ENCODE assay signal across 37 cellular contexts in genomic region chr11:2113776-2114175, GRCh38. TPM values are rescaled to one million over a fixed set of nuclear protein-coding genes. Genes with fewer than 3 reads are reported as not detected.
"Had no signal": no experiment of that assay in that cellular context is flagged by ENCODE, and none has a peak within 500 bp of the region (broad histone marks: within the 10 kb centered on the region; RNA-seq: fewer than 3 reads in every experiment).

No MANE protein-coding gene starts in this region.

- H3K27me3 Mint-ChIP-seq: activated naive CD8-positive, alpha-beta T cell treated with anti-CD3 and anti-CD28 coated beads for 36 hours had no signal

- H3K4me1 Mint-ChIP-seq: activated B cell treated with CpG ODN at 0.5 μM for 24 hours; activated CD4-positive, alpha-beta T cell treated with anti-CD3 and anti-CD28 coated beads, Interleukin-2, amount 10 ng/mL, durations not matched to agents 24 days and 14 days; activated naive CD8-positive, alpha-beta T cell treated with anti-CD3 and anti-CD28 coated beads for 36 hours; activated T-helper 17 cell treated with anti-CD3 and anti-CD28 coated beads, Interleukin-2, amount 50 U/mL, for 72 hours had no signal

- ATAC-seq: activated CD8-positive, alpha-beta T cell treated with anti-CD3 and anti-CD28 coated beads for 36 hours; activated naive CD4-positive, alpha-beta T cell treated with anti-CD3 and anti-CD28 coated beads, Interleukin-2, amount 50 U/mL, for 72 hours; activated T-cell treated with anti-CD3 and anti-CD28 coated beads, Interleukin-2, amount 50 U/mL, for 4 hours; activated T-cell treated with anti-CD3 and anti-CD28 coated beads, Interleukin-2, amount 50 U/mL, for 72 hours; activated T-helper 17 cell treated with anti-CD3 and anti-CD28 coated beads, Interleukin-2, amount 50 U/mL, for 72 hours; body of pancreas had no signal

- H3K9me3 Mint-ChIP-seq: activated CD4-positive, alpha-beta T cell treated with anti-CD3 and anti-CD28 coated beads, Interleukin-2, amount 10 ng/mL, durations not matched to agents 24 days and 14 days; activated CD8-positive, alpha-beta T cell treated with anti-CD3 and anti-CD28 coated beads for 36 hours; activated naive CD8-positive, alpha-beta T cell treated with anti-CD3 and anti-CD28 coated beads for 36 hours; activated T-cell treated with anti-CD3 and anti-CD28 coated beads, Interleukin-2, amount 50 U/mL, for 4 hours; activated T-helper 1 cell treated with anti-CD3 and anti-CD28 coated beads, Interleukin-12 subunit alpha, Interleukin-12 subunit beta, Interleukin-2, Interleukin-4 antibody, amounts not matched to agents 30 ng/mL and 10 ng/mL and 1 ng/mL, durations not matched to agents 14 hours and 24 hours and 36 hours; activated T-helper 17 cell treated with anti-CD3 and anti-CD28 coated beads, Interleukin-2, amount 50 U/mL, for 72 hours; T-helper 1 cell treated with Interleukin-12 subunit alpha and Interleukin-12 subunit beta and Interleukin-4 antibody, amounts not matched to agents 30 μg/mL and 1 μg/mL, for 36 hours; T-helper 2 cell treated with Interferon-gamma antibody and Interleukin-4, amounts not matched to agents 5 μg/mL and 100 μg/mL, for 36 hours had no signal

- H3K4me1 ChIP-seq: adrenal gland, body of pancreas, breast epithelium had no signal

- H3K4me3 Mint-ChIP-seq: activated B cell treated with CpG ODN at 0.5 μM for 24 hours; activated CD4-positive, alpha-beta memory T cell treated with anti-CD3 and anti-CD28 coated beads for 36 hours; activated CD4-positive, alpha-beta T cell treated with anti-CD3 and anti-CD28 coated beads, Interleukin-2, amount 10 ng/mL, durations not matched to agents 24 days and 14 days; activated CD8-positive, alpha-beta T cell treated with anti-CD3 and anti-CD28 coated beads for 36 hours; activated naive CD4-positive, alpha-beta T cell treated with anti-CD3 and anti-CD28 coated beads for 36 hours; activated naive CD8-positive, alpha-beta T cell treated with anti-CD3 and anti-CD28 coated beads for 36 hours; activated T-cell treated with anti-CD3 and anti-CD28 coated beads, Interleukin-2, amount 50 U/mL, for 4 hours; activated T-cell treated with anti-CD3 and anti-CD28 coated beads, Interleukin-2, amount 50 U/mL, for 72 hours; activated T-helper 1 cell treated with anti-CD3 and anti-CD28 coated beads, Interleukin-12 subunit alpha, Interleukin-12 subunit beta, Interleukin-2, Interleukin-4 antibody, amounts not matched to agents 30 ng/mL and 10 ng/mL and 1 ng/mL, durations not matched to agents 14 hours and 24 hours and 36 hours; activated T-helper 17 cell treated with anti-CD3 and anti-CD28 coated beads, Interleukin-2, amount 50 U/mL, for 72 hours; T-helper 1 cell treated with Interleukin-12 subunit alpha and Interleukin-12 subunit beta and Interleukin-4 antibody, amounts not matched to agents 30 μg/mL and 1 μg/mL, for 36 hours; T-helper 2 cell treated with Interferon-gamma antibody and Interleukin-4, amounts not matched to agents 5 μg/mL and 100 μg/mL, for 36 hours had no signal

- H3K27ac Mint-ChIP-seq: activated B cell treated with CpG ODN at 0.5 μM for 24 hours; activated CD4-positive, alpha-beta memory T cell treated with anti-CD3 and anti-CD28 coated beads for 36 hours; activated CD4-positive, alpha-beta T cell treated with anti-CD3 and anti-CD28 coated beads, Interleukin-2, amount 10 ng/mL, durations not matched to agents 24 days and 14 days; activated CD8-positive, alpha-beta T cell treated with anti-CD3 and anti-CD28 coated beads for 36 hours; activated naive CD4-positive, alpha-beta T cell treated with anti-CD3 and anti-CD28 coated beads for 36 hours; activated naive CD4-positive, alpha-beta T cell treated with anti-CD3 and anti-CD28 coated beads, Interleukin-2, amount 50 U/mL, for 72 hours; activated naive CD8-positive, alpha-beta T cell treated with anti-CD3 and anti-CD28 coated beads for 36 hours; activated T-cell treated with anti-CD3 and anti-CD28 coated beads, Interleukin-2, amount 50 U/mL, for 72 hours; activated T-helper 1 cell treated with anti-CD3 and anti-CD28 coated beads, Interleukin-12 subunit alpha, Interleukin-12 subunit beta, Interleukin-2, Interleukin-4 antibody, amounts not matched to agents 30 ng/mL and 10 ng/mL and 1 ng/mL, durations not matched to agents 14 hours and 24 hours and 36 hours; activated T-helper 17 cell treated with anti-CD3 and anti-CD28 coated beads, Interleukin-2, amount 50 U/mL, for 72 hours; T-helper 1 cell treated with Interleukin-12 subunit alpha and Interleukin-12 subunit beta and Interleukin-4 antibody, amounts not matched to agents 30 μg/mL and 1 μg/mL, for 36 hours; T-helper 2 cell treated with Interferon-gamma antibody and Interleukin-4, amounts not matched to agents 5 μg/mL and 100 μg/mL, for 36 hours had no signal

- DNase-seq: activated B cell treated with CpG ODN at 0.5 μM for 24 hours; activated CD4-positive, alpha-beta memory T cell treated with anti-CD3 and anti-CD28 coated beads for 36 hours; activated CD4-positive, alpha-beta T cell treated with anti-CD3 and anti-CD28 coated beads for 4 hours; activated CD4-positive, alpha-beta T cell treated with anti-CD3 and anti-CD28 coated beads, Interleukin-2, amount 10 ng/mL, durations not matched to agents 24 days and 14 days; activated CD4-positive, alpha-beta T cell treated with anti-CD3 and anti-CD28 coated beads, Interleukin-2, amount 50 U/mL, for 1 hour; activated CD4-positive, alpha-beta T cell treated with anti-CD3 and anti-CD28 coated beads, Interleukin-2, amount 50 U/mL, for 4 hours; activated CD4-positive, CD25-positive, alpha-beta regulatory T cell treated with anti-CD3 and anti-CD28 coated beads, Interleukin-2, amount 50 U/mL, for 72 hours; activated CD8-positive, alpha-beta memory T cell treated with anti-CD3 and anti-CD28 coated beads, Interleukin-2, amount 50 U/mL, for 4 hours; activated CD8-positive, alpha-beta T cell treated with anti-CD3 and anti-CD28 coated beads for 36 hours; activated effector memory CD4-positive, alpha-beta T cell treated with anti-CD3 and anti-CD28 coated beads, Interleukin-2, amount 50 U/mL, for 16 hours; activated gamma-delta T cell treated with Interleukin-2 at 50 U/mL for 16 hours; activated naive CD4-positive, alpha-beta T cell; activated naive CD4-positive, alpha-beta T cell treated with anti-CD3 and anti-CD28 coated beads for 36 hours; activated naive CD4-positive, alpha-beta T cell treated with anti-CD3 and anti-CD28 coated beads, Interleukin-2, amount 50 U/mL, for 16 hours; activated naive CD8-positive, alpha-beta T cell treated with anti-CD3 and anti-CD28 coated beads for 36 hours; activated T-cell treated with anti-CD3 and anti-CD28 coated beads for 4 hours; activated T-cell treated with anti-CD3 and anti-CD28 coated beads, Interleukin-2, amount 50 U/mL, for 1 hour; activated T-cell treated with anti-CD3 and anti-CD28 coated beads, Interleukin-2, amount 50 U/mL, for 4 hours; activated T-cell treated with anti-CD3 and anti-CD28 coated beads, Interleukin-2, amount 50 U/mL, for 72 hours; adrenal gland; amniotic stem cell; body of pancreas; brain microvascular endothelial cell; central memory CD4-positive, alpha-beta T cell; T-helper 1 cell; T-helper 2 cell; T-helper 9 cell had no signal

- H3K36me3 ChIP-seq: adrenal gland, brain microvascular endothelial cell, breast epithelium had no signal

- H3K27ac ChIP-seq: adrenal gland, body of pancreas, brain microvascular endothelial cell, breast epithelium, VCaP had no signal

- H3K4me3 ChIP-seq: adrenal gland, body of pancreas, breast epithelium had no signal

- H3K36me3 Mint-ChIP-seq: activated CD4-positive, alpha-beta memory T cell treated with anti-CD3 and anti-CD28 coated beads for 36 hours; activated naive CD8-positive, alpha-beta T cell treated with anti-CD3 and anti-CD28 coated beads for 36 hours had no signal

- H3K27me3 ChIP-seq: adrenal gland, body of pancreas, brain microvascular endothelial cell had no signal

RNA-seq across cellular contexts. Expression of gene IGF2, which starts 25.4 kb away (rescaled TPM):
- total RNA-seq: activated B cell treated with CpG ODN at 0.5 μM for 24 hours had no signal

RNA-seq across cellular contexts. Expression of gene INS, which starts 47.2 kb away (rescaled TPM):
- total RNA-seq: activated B cell treated with CpG ODN at 0.5 μM for 24 hours; activated CD4-positive, alpha-beta memory T cell treated with anti-CD3 and anti-CD28 coated beads for 36 hours; activated CD4-positive, alpha-beta T cell treated with anti-CD3 and anti-CD28 coated beads, Interleukin-2, amount 10 ng/mL, durations not matched to agents 24 days and 14 days; activated CD8-positive, alpha-beta memory T cell treated with anti-CD3 and anti-CD28 coated beads for 36 hours; activated CD8-positive, alpha-beta T cell treated with anti-CD3 and anti-CD28 coated beads for 36 hours; activated naive CD4-positive, alpha-beta T cell treated with anti-CD3 and anti-CD28 coated beads for 36 hours; activated naive CD4-positive, alpha-beta T cell treated with anti-CD3 and anti-CD28 coated beads, Interleukin-2, amount 50 U/mL, for 72 hours; activated naive CD8-positive, alpha-beta T cell treated with anti-CD3 and anti-CD28 coated beads for 36 hours; activated T-cell treated with anti-CD3 and anti-CD28 coated beads, Interleukin-2, amount 50 U/mL, for 4 hours; activated T-cell treated with anti-CD3 and anti-CD28 coated beads, Interleukin-2, amount 50 U/mL, for 72 hours; activated T-helper 1 cell treated with anti-CD3 and anti-CD28 coated beads, Interleukin-12 subunit alpha, Interleukin-12 subunit beta, Interleukin-2, Interleukin-4 antibody, amounts not matched to agents 30 ng/mL and 10 ng/mL and 1 ng/mL, durations not matched to agents 14 hours and 24 hours and 36 hours; activated T-helper 17 cell treated with anti-CD3 and anti-CD28 coated beads, Interleukin-2, amount 50 U/mL, for 72 hours; astrocyte; breast epithelium; cardiac septum had no signal

RNA-seq across cellular contexts. Expression of gene TH, which starts 57.8 kb away (rescaled TPM):
- total RNA-seq: activated B cell treated with CpG ODN at 0.5 μM for 24 hours; activated CD4-positive, alpha-beta memory T cell treated with anti-CD3 and anti-CD28 coated beads for 36 hours; activated CD4-positive, alpha-beta T cell treated with anti-CD3 and anti-CD28 coated beads, Interleukin-2, amount 10 ng/mL, durations not matched to agents 24 days and 14 days; activated CD8-positive, alpha-beta memory T cell treated with anti-CD3 and anti-CD28 coated beads for 36 hours; activated CD8-positive, alpha-beta T cell treated with anti-CD3 and anti-CD28 coated beads for 36 hours; activated naive CD4-positive, alpha-beta T cell treated with anti-CD3 and anti-CD28 coated beads for 36 hours; activated naive CD4-positive, alpha-beta T cell treated with anti-CD3 and anti-CD28 coated beads, Interleukin-2, amount 50 U/mL, for 72 hours; activated naive CD8-positive, alpha-beta T cell treated with anti-CD3 and anti-CD28 coated beads for 36 hours; activated T-cell treated with anti-CD3 and anti-CD28 coated beads, Interleukin-2, amount 50 U/mL, for 4 hours; activated T-cell treated with anti-CD3 and anti-CD28 coated beads, Interleukin-2, amount 50 U/mL, for 72 hours; activated T-helper 1 cell treated with anti-CD3 and anti-CD28 coated beads, Interleukin-12 subunit alpha, Interleukin-12 subunit beta, Interleukin-2, Interleukin-4 antibody, amounts not matched to agents 30 ng/mL and 10 ng/mL and 1 ng/mL, durations not matched to agents 14 hours and 24 hours and 36 hours; activated T-helper 17 cell treated with anti-CD3 and anti-CD28 coated beads, Interleukin-2, amount 50 U/mL, for 72 hours; astrocyte; breast epithelium; cardiac septum had no signal
